9 cellular contexts compared by ENCODE assay signal in the genomic region with DNA sequence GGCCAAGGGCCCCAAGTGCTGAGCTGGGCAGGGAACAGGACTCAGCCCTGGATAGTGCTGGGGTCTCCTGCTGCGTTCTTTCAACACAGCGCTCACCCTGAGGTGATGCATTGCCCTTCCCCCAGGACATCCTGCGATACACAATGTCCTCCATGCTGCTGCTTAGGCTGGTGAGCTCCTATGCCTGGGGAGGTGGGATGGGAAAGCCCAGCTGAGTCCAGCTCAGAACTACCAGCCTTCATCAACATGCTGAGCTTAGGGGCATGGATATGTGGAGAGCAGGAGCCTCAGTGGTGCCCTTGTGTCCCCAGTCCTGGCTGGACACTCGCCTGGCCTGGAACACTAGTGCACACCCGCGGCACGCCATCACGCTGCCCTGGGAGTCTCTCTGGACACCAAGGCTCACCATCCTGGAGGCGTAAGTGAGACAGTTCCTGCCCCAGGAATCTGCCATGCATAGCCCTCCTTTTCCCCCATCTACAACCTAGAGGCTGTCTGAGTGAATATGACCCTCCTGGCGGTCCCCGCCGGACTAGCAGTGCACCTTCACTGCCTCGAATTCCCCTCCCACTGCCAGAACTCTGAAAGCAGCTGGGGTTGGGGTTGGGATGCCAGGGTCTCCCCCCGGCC. TPM values are rescaled to one million over a fixed set of nuclear protein-coding genes. Genes with fewer than 3 reads are reported as not detected.
DNase-seq lines count a peak whose midpoint lies in the region; ATAC-seq and TF ChIP-seq lines count a peak whose summit lies in the region.
"Had no signal": no experiment of that assay in that cellular context is flagged by ENCODE, and none has a peak within 500 bp of the region (broad histone marks: within the 10 kb centered on the region; RNA-seq: fewer than 3 reads in every experiment).

No MANE protein-coding gene starts in this region.

- peak; percentile 30 for ATAC-seq in CD8-positive, alpha-beta T cell
- ATAC-seq in PC-3 (peak; percentile 10), GM21390 (IDR thresholded peaks at IDR 0.05; ENCODE audit: unreplicated experiment) (no peak), GM18907 (IDR thresholded peaks at IDR 0.05; ENCODE audit: unreplicated experiment) (no peak), GM19455 (IDR thresholded peaks at IDR 0.05; ENCODE audit: unreplicated experiment) (no peak)

- POLR2A ChIA-PET in AG04450 (lab: Yijun Ruan, JAX): interaction anchor here (0.6 to 1.4 kb wide), 5 partner anchors 15 to 928 kb away, joined by 3 to 7 read pairs (median 5); partner anchors contain the start of gene UBALD2
- POLR2A ChIA-PET in CD8-positive, alpha-beta T cell (lab: Charles Lee): interaction anchor here (0.8 to 2.1 kb wide), 6 partner anchors 10 to 186 kb away, joined by 3 to 10 read pairs (median 4); partner anchors contain the start of genes EXOC7 and UBALD2
- POLR2A ChIA-PET in PC-3 (lab: Charles Lee; ENCODE audit: unreplicated experiment): interaction anchor here (0.6 kb wide), 1 partner anchor 100 kb away, joined by 7 read pairs; no protein-coding TSS in a partner anchor

- H3K27me3 Mint-ChIP-seq in CD8-positive, alpha-beta T cell (ENCODE audit: low read depth): peaks cover 15% of the 10 kb centered on the region

- peaks cover 54% of the 10 kb centered on the region for H3K4me1 ChIP-seq in CD8-positive, alpha-beta T cell (ENCODE audit: insufficient read depth, low read length)
- no peaks in the 10 kb centered on the region for H3K4me1 ChIP-seq in PC-3 (ENCODE audit: insufficient read depth, low read length)
- H3K4me1 ChIP-seq in iPS-15b (ENCODE audit: control insufficient read depth, insufficient read depth, low read length): peaks cover 17% of the 10 kb centered on the region

- peaks cover 47% of the 10 kb centered on the region for H3K4me1 Mint-ChIP-seq in CD8-positive, alpha-beta T cell (ENCODE audit: low read depth)

- H3K9me3 Mint-ChIP-seq in CD8-positive, alpha-beta T cell: no peaks in the 10 kb centered on the region

- H3K27me3 ChIP-seq in AG04450 (ENCODE audit: control insufficient read depth, insufficient read depth, low read length) (peaks cover 58% of the 10 kb centered on the region), PC-3 (ENCODE audit: low read length) (peaks cover 56% of the 10 kb centered on the region), iPS-15b (ENCODE audit: control insufficient read depth, insufficient read depth, low read length) (peaks cover 53% of the 10 kb centered on the region)
- peaks cover 12% of the 10 kb centered on the region for H3K27me3 ChIP-seq in CD8-positive, alpha-beta T cell (ENCODE audit: insufficient read depth, low read length)

- H3K9me2 ChIP-seq in PC-3 (replicated peaks; ENCODE audit: low read length): no peaks in the 10 kb centered on the region

- no peaks in the 10 kb centered on the region for H3F3A ChIP-seq in PC-3 (ENCODE audit: low read length, unreplicated experiment)

- DNase-seq in AG04450 (ENCODE audit: low read depth, low spot score) (no peak), PC-3 (no peak), pons (ENCODE audit: low spot score) (no peak)
- no peak for DNase-seq in CD8-positive, alpha-beta T cell

- H4K20me1 ChIP-seq in PC-3 (ENCODE audit: low read length): no peaks in the 10 kb centered on the region

- H3K36me3 Mint-ChIP-seq in CD8-positive, alpha-beta T cell: peaks cover 22% of the 10 kb centered on the region

- H3K27ac ChIP-seq in AG04450 (ENCODE audit: low read depth, low read length) (no peak overlapping the region), PC-3 (ENCODE audit: low read length) (no peak overlapping the region)
- H3K27ac ChIP-seq in CD8-positive, alpha-beta T cell (ENCODE audit: low read depth, low read length): no peak overlapping the region

- intact Hi-C loops in CD8-positive, alpha-beta T cell (cut with DNase I, micrococcal nuclease): loop anchor here in 1 of 2 experiments (10.0 kb wide), 1 partner anchor 175 kb away; the partner anchor contains the start of gene MRPL38
- intact Hi-C loops in PC-3 (cut with micrococcal nuclease): no loop called here

- no peak overlapping the region for H3K4me2 ChIP-seq in PC-3 (ENCODE audit: low read length)

- H3K9ac ChIP-seq in PC-3 (ENCODE audit: low read length) (no peak overlapping the region), iPS-15b (ENCODE audit: low read depth, low read length) (peak overlapping the region; percentile 65)

- BruUV-seq in PC-3 (replicated peaks; lab: Mats Ljungman, UMichigan): no TSS peak

- TF ChIP-seq CTCF in AG04450 (IDR thresholded peaks at IDR 0.05; ENCODE audit: low read depth, low read length) (peak; percentile 24; the same call in 1 of the 2 replicates), PC-3 (conservative IDR thresholded peaks at IDR 0.05; ENCODE audit: low read depth, low read length) (no peak; the same call in 1 of the 2 replicates)
- no peak for TF ChIP-seq CTCF in CD8-positive, alpha-beta T cell (IDR thresholded peaks at IDR 0.05)

- no peaks in the 10 kb centered on the region for H3K79me2 ChIP-seq in PC-3 (ENCODE audit: low read length)

- H3K27ac Mint-ChIP-seq in CD8-positive, alpha-beta T cell: no peak overlapping the region

- H3K9me3 ChIP-seq in AG04450 (ENCODE audit: control insufficient read depth, insufficient read depth, low read length) (peaks cover 4% of the 10 kb centered on the region; the same call in 1 of the 2 replicates), PC-3 (ENCODE audit: low read length) (no peaks in the 10 kb centered on the region), iPS-15b (ENCODE audit: control insufficient read depth, insufficient read depth, low read length) (no peaks in the 10 kb centered on the region)
- no peaks in the 10 kb centered on the region for H3K9me3 ChIP-seq in CD8-positive, alpha-beta T cell (ENCODE audit: low read length)

- H3K36me3 ChIP-seq in CD8-positive, alpha-beta T cell (ENCODE audit: insufficient read depth, low read length): peaks cover 10% of the 10 kb centered on the region
- H3K36me3 ChIP-seq in PC-3 (ENCODE audit: low read depth, low read length): peaks cover 12% of the 10 kb centered on the region
- peaks cover 17% of the 10 kb centered on the region for H3K36me3 ChIP-seq in iPS-15b (ENCODE audit: control insufficient read depth, insufficient read depth, low read length)

- CTCF ChIA-PET in AG04450 (lab: Charles Lee) (interaction anchor here (0.6 kb wide), 1 partner anchor 264 kb away, joined by 4 read pairs; no protein-coding TSS in a partner anchor), PC-3 (lab: Charles Lee) (no interaction called here)
- CTCF ChIA-PET in CD8-positive, alpha-beta T cell (lab: Charles Lee): interaction anchor here (0.6 to 7.8 kb wide), 8 partner anchors 10 to 219 kb away, joined by 3 to 32 read pairs (median 4); no protein-coding TSS in a partner anchor

- H2AFZ ChIP-seq in PC-3 (ENCODE audit: low read length): no peak overlapping the region

- H3K4me3 ChIP-seq in AG04450 (ENCODE audit: low read depth, low read length) (no peak overlapping the region), PC-3 (ENCODE audit: low read length) (no peak overlapping the region), iPS-15b (ENCODE audit: low read depth, low read length) (peak overlapping the region; percentile 41)
- H3K4me3 ChIP-seq in CD8-positive, alpha-beta T cell (ENCODE audit: low read depth, low read length): no peak overlapping the region

- no peak overlapping the region for H3K4me3 Mint-ChIP-seq in CD8-positive, alpha-beta T cell

RNA-seq across cellular contexts. Expression of gene ZACN, which starts 0.7 kb away (rescaled TPM):
- not detected in 2 replicates for polyA plus RNA-seq in AG04450 (2011; rRNA removed)
- not detected in 2 replicates for polyA minus RNA-seq in AG04450 (2011; rRNA and poly(A)+ RNA removed)
- 1 to 10 TPM; 1.2 to 2.0 TPM for total RNA-seq in CD8-positive, alpha-beta T cell
- total RNA-seq in PC-3 (2014; rRNA removed): 0.11 TPM in 1 of 2 replicates, not detected in the other
- total RNA-seq: myocyte had no signal

RNA-seq across cellular contexts. Expression of gene GALR2, which starts 5.1 kb away (rescaled TPM):
- polyA plus RNA-seq in AG04450 (2011; rRNA removed): 0.06 TPM in 1 of 2 replicates, not detected in the other
- polyA minus RNA-seq in AG04450 (2011; rRNA and poly(A)+ RNA removed): not detected in 2 replicates
- 1 to 10 TPM; 1.7 to 2.4 TPM for total RNA-seq in CD8-positive, alpha-beta T cell
- total RNA-seq in PC-3 (2014; rRNA removed): 0.69 and 2.2 TPM in 2 replicates
- total RNA-seq: myocyte had no signal

RNA-seq across cellular contexts. Expression of gene SRP68, which starts 7.4 kb away (rescaled TPM):
- 82.9 and 101 TPM in 2 replicates for polyA plus RNA-seq in AG04450 (2011; rRNA removed)
- 51.5 and 56.1 TPM in 2 replicates for polyA minus RNA-seq in AG04450 (2011; rRNA and poly(A)+ RNA removed)
- total RNA-seq in CD8-positive, alpha-beta T cell: 10 to 100 TPM; 93.6 to 99.9 TPM
- total RNA-seq in PC-3 (2014; rRNA removed): 60.8 and 71.4 TPM in 2 replicates

RNA-seq across cellular contexts. Expression of gene EXOC7, which starts 23.9 kb away (rescaled TPM):
- polyA plus RNA-seq in AG04450 (2011; rRNA removed): 97.6 and 114 TPM in 2 replicates
- 157 and 217 TPM in 2 replicates for polyA minus RNA-seq in AG04450 (2011; rRNA and poly(A)+ RNA removed)
- total RNA-seq in CD8-positive, alpha-beta T cell: 100 to 1,000 TPM in 1 of 2 experiments, 10 to 100 TPM in 1; 97.3 to 101 TPM
- total RNA-seq in PC-3 (2014; rRNA removed): 153 and 173 TPM in 2 replicates

RNA-seq across cellular contexts. Expression of gene EVPL, which starts 52.6 kb away (rescaled TPM):
- not detected in 2 replicates for polyA plus RNA-seq in AG04450 (2011; rRNA removed)
- not detected in 2 replicates for polyA minus RNA-seq in AG04450 (2011; rRNA and poly(A)+ RNA removed)
- 1 to 10 TPM in 1 of 2 experiments, under 1 TPM in 1; 0.38 to 1.1 TPM for total RNA-seq in CD8-positive, alpha-beta T cell
- 38.8 and 48.3 TPM in 2 replicates for total RNA-seq in PC-3 (2014; rRNA removed)
- total RNA-seq: myocyte had no signal

Comparison
In these comparisons a context has a peak if more than half of its experiments do, and no peak if none do; other contexts are left out.
1. ATAC-seq: peak in CD8-positive, alpha-beta T cell (single experiment) and PC-3 (single experiment); none in GM21390 (single experiment), GM18907 (single experiment) and GM19455 (single experiment).